Comparison of ENCODE assay signal across 14 cellular contexts in the genomic region with DNA sequence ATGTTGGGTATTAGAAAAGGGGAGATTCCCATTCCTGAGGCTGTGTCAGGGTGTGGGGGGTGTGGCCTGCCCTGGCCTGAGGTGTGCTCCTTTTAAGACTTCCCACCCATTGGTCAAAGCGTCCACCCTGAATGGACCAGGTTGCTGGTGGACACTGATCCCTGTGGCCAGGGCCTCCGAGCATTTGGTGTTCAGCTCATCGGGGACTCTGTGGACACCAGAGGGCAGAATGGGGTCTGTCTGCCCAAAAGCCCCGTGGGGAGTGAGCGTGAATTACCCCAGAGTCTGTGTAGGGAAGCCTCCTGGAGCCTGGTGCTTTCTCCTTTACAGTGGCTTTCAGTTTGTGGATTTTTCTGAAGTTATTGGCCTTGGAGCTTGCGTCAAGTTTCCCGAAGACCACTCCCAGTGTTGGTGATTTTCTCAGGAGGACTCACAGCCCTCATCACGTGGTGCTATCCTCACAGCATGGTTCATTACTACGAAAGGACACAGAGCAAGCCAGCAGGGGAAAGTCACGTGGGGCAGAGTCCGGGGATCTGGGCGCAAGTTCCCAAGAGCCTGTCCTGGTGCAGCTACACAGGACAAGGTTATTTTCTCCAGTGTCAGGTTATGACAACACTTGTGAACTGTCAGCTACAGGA. TPM values are rescaled to one million over a fixed set of nuclear protein-coding genes. Genes with fewer than 3 reads are reported as not detected.
DNase-seq lines count a peak whose midpoint lies in the region; ATAC-seq and TF ChIP-seq lines count a peak whose summit lies in the region.
"Had no signal": no experiment of that assay in that cellular context is flagged by ENCODE, and none has a peak within 500 bp of the region (broad histone marks: within the 10 kb centered on the region; RNA-seq: fewer than 3 reads in every experiment).

No MANE protein-coding gene starts in this region.

- H3K4me1 ChIP-seq in smooth muscle cell (ENCODE audit: low read depth) (peaks cover 4% of the 10 kb centered on the region), ascending aorta (peaks cover 4 to 13% of the 10 kb centered on the region in 2 donors), aorta (ENCODE audit: control insufficient read depth in 1 of 2, insufficient read depth in 2 of 2, low read length in 2 of 2) (no peaks in the 10 kb centered on the region)
- H3K4me1 ChIP-seq: HAP-1 had no signal

- no peak overlapping the region for H3K4me2 ChIP-seq in smooth muscle cell

- ATAC-seq in left ventricle myocardium superior (peak; percentile 5), left cardiac atrium (no peak), aorta (ENCODE audit: low FRiP score) (no peak)
- ATAC-seq: CD8-positive, alpha-beta T cell; T-cell had no signal

- 92% methylated on average over 12 of the region's 12 CpGs for WGBS in smooth muscle cell (ENCODE audit: low lambda C conversion rate)
- 93 to 95% methylated on average over 12 of the region's 12 CpGs for WGBS in aorta, 2 donors

- TF ChIP-seq POLR2A in NB4 (IDR thresholded peaks at IDR 0.05; ENCODE audit: extremely low read depth, insufficient read length): no peak

- H3K9ac ChIP-seq in smooth muscle cell (ENCODE audit: low read depth): no peak overlapping the region

- H3K4me3 ChIP-seq in NB4 (ENCODE audit: low read depth, low read length) (no peak overlapping the region), choroid plexus epithelial cell (ENCODE audit: low read depth, low read length) (no peak overlapping the region), smooth muscle cell (no peak overlapping the region), ascending aorta (no peak overlapping the region), aorta (ENCODE audit: low read length in 2 of 2) (no peak overlapping the region)
- H3K4me3 ChIP-seq: HAP-1 had no signal

- no peaks in the 10 kb centered on the region for H3K79me2 ChIP-seq in smooth muscle cell (ENCODE audit: low read depth)

- peak; percentile 8 for TF ChIP-seq CTCF in NB4 (IDR thresholded peaks at IDR 0.05; ENCODE audit: low read depth, low read length)
- TF ChIP-seq CTCF in choroid plexus epithelial cell (conservative IDR thresholded peaks at IDR 0.05; ENCODE audit: low read depth, low read length): peak; percentile 19
- TF ChIP-seq CTCF in smooth muscle cell (IDR thresholded peaks at IDR 0.05; ENCODE audit: borderline replicate concordance, insufficient read depth, poor library complexity, severe bottlenecking): peak; percentile 4
- no peak for TF ChIP-seq CTCF in ascending aorta (IDR thresholded peaks at IDR 0.05)

- H3K27me3 ChIP-seq in smooth muscle cell (ENCODE audit: low read depth): no peaks in the 10 kb centered on the region
- no peaks in the 10 kb centered on the region for H3K27me3 ChIP-seq in ascending aorta
- no peaks in the 10 kb centered on the region for H3K27me3 ChIP-seq in aorta (ENCODE audit: control insufficient read depth in 1 of 2, insufficient read depth in 2 of 2, low read length in 1 of 2)

- H3K27ac ChIP-seq in smooth muscle cell (ENCODE audit: low read depth): no peak overlapping the region
- H3K27ac ChIP-seq in ascending aorta: no peak overlapping the region
- no peak overlapping the region for H3K27ac ChIP-seq in aorta (ENCODE audit: low read depth in 1 of 2, low read length in 2 of 2)

- no peak overlapping the region for H2AFZ ChIP-seq in smooth muscle cell (ENCODE audit: low read depth)

- H3K9me3 ChIP-seq in smooth muscle cell (replicated peaks; ENCODE audit: low read depth) (no peaks in the 10 kb centered on the region), ascending aorta (no peaks in the 10 kb centered on the region), aorta (ENCODE audit: control insufficient read depth, low read length) (no peaks in the 10 kb centered on the region)
- H3K9me3 ChIP-seq: HAP-1 had no signal

- no peak for DNase-seq in left ventricle myocardium superior
- DNase-seq in left cardiac atrium: no peak
- DNase-seq in NB4 (ENCODE audit: low read depth): peak; percentile 25
- DNase-seq in choroid plexus epithelial cell (ENCODE audit: low read depth): no peak
- DNase-seq in smooth muscle cell (lab: John Stamatoyannopoulos, UW; ENCODE audit: unreplicated experiment): no peak
- DNase-seq in NCI-H446 (lab: John Stamatoyannopoulos, UW): no peak
- DNase-seq in ascending aorta (ENCODE audit: low spot score in 2 of 2): no peak
- DNase-seq in aorta: no peak
- DNase-seq: AML-193; CD8-positive, alpha-beta T cell; NCI-H1092 treated with DMSO at 0.1 percent for 48 hours; NCI-H187; T-cell had no signal

- no peaks in the 10 kb centered on the region for H4K20me1 ChIP-seq in smooth muscle cell (ENCODE audit: low read depth)

- no peaks in the 10 kb centered on the region for H3F3A ChIP-seq in smooth muscle cell (ENCODE audit: low read depth)

- intact Hi-C loops in left ventricle myocardium superior (cut with micrococcal nuclease) (no loop called here), left cardiac atrium (cut with DNase I) (loop anchor here in 1 of 2 donors (5.0 to 10.0 kb wide), 4 partner anchors 624 to 1086 kb away; a partner anchor contains a TSS), ascending aorta (cut with DNase I) (loop anchor here (5.0 kb wide), 1 partner anchor 979 kb away; no protein-coding TSS in a partner anchor), aorta (cut with DNase I) (loop anchor here (5.0 to 10.0 kb wide), 5 partner anchors 44 to 979 kb away; no protein-coding TSS in a partner anchor)

- H3K36me3 ChIP-seq in smooth muscle cell (ENCODE audit: low read depth) (no peaks in the 10 kb centered on the region), ascending aorta (no peaks in the 10 kb centered on the region), aorta (ENCODE audit: control insufficient read depth in 1 of 2, insufficient read depth in 2 of 2, low read length in 1 of 2) (no peaks in the 10 kb centered on the region)
- H3K36me3 ChIP-seq: HAP-1 had no signal

RNA-seq across cellular contexts. Expression of a gene that starts 55.5 kb away (rescaled TPM):
- total RNA-seq in left ventricle myocardium superior (10.7 TPM), left cardiac atrium (10 to 100 TPM; 12.1 to 14.8 TPM), smooth muscle cell (16.2 and 16.9 TPM in 2 replicates), ascending aorta (12.5 TPM), aorta (10 to 100 TPM; 33.4 to 37.0 TPM)
- polyA plus RNA-seq in smooth muscle cell (10.0 and 10.4 TPM in 2 replicates), aorta (10 to 100 TPM in 1 of 2 donors, 1 to 10 TPM in 1; 4.1 to 12.6 TPM)

Comparison
In these comparisons a context has a peak if more than half of its experiments do, and no peak if none do; other contexts are left out.
1. CTCF ChIP-seq: peak in NB4 (single experiment), choroid plexus epithelial cell (single experiment) and smooth muscle cell (single experiment); none in ascending aorta (0 of 3).